Comparison of ENCODE assay signal across 10 cellular contexts in genomic region chr1:37926061-37926924, GRCh38. TPM values are rescaled to one million over a fixed set of nuclear protein-coding genes. Genes with fewer than 3 reads are reported as not detected.
DNase-seq lines count a peak whose midpoint lies in the region; ATAC-seq and TF ChIP-seq lines count a peak whose summit lies in the region.
"Had no signal": no experiment of that assay in that cellular context is flagged by ENCODE, and none has a peak within 500 bp of the region (broad histone marks: within the 10 kb centered on the region; RNA-seq: fewer than 3 reads in every experiment).

No MANE protein-coding gene starts in this region.

- ATAC-seq in HG02981 (IDR thresholded peaks at IDR 0.05; ENCODE audit: unreplicated experiment): peak; percentile 55

- H3K9me3 ChIP-seq in spleen (no peaks in the 10 kb centered on the region), prostate gland (no peaks in the 10 kb centered on the region), uterus (no peaks in the 10 kb centered on the region)

- no peaks in the 10 kb centered on the region for H3K9me3 Mint-ChIP-seq in activated T-helper 2 cell treated with anti-CD3 and anti-CD28 coated beads, Interferon-gamma antibody, Interleukin-2, Interleukin-4, amounts not matched to agents 10 μg/mL and 5 μg/mL and 100 μg/mL, durations not matched to agents 14 hours and 24 hours and 36 hours

- peaks cover 35% of the 10 kb centered on the region for H3K4me1 Mint-ChIP-seq in activated T-helper 2 cell treated with anti-CD3 and anti-CD28 coated beads, Interferon-gamma antibody, Interleukin-2, Interleukin-4, amounts not matched to agents 10 μg/mL and 5 μg/mL and 100 μg/mL, durations not matched to agents 14 hours and 24 hours and 36 hours (ENCODE audit: low read depth)

- H3K27ac ChIP-seq in spleen (peak overlapping the region; percentile 44 to 79 (median 66)), prostate gland (no peak overlapping the region), uterus (peak overlapping the region in 1 of 2 donors; percentile 34)
- H3K27ac ChIP-seq: SK-N-MC had no signal

- H3K36me3 Mint-ChIP-seq in activated T-helper 2 cell treated with anti-CD3 and anti-CD28 coated beads, Interferon-gamma antibody, Interleukin-2, Interleukin-4, amounts not matched to agents 10 μg/mL and 5 μg/mL and 100 μg/mL, durations not matched to agents 14 hours and 24 hours and 36 hours (ENCODE audit: low read depth): peaks cover 8% of the 10 kb centered on the region

- peaks cover 0 to 34% (median 0%) of the 10 kb centered on the region in 6 donors for H3K36me3 ChIP-seq in spleen
- no peaks in the 10 kb centered on the region for H3K36me3 ChIP-seq in prostate gland
- no peaks in the 10 kb centered on the region for H3K36me3 ChIP-seq in uterus

- H3K4me3 Mint-ChIP-seq in activated T-helper 2 cell treated with anti-CD3 and anti-CD28 coated beads, Interferon-gamma antibody, Interleukin-2, Interleukin-4, amounts not matched to agents 10 μg/mL and 5 μg/mL and 100 μg/mL, durations not matched to agents 14 hours and 24 hours and 36 hours (ENCODE audit: low read depth): no peak overlapping the region

- intact Hi-C loops in activated T-helper 2 cell treated with anti-CD3 and anti-CD28 coated beads, Interferon-gamma antibody, Interleukin-2, Interleukin-4, amounts not matched to agents 10 μg/mL and 5 μg/mL and 100 μg/mL, durations not matched to agents 14 hours and 24 hours and 36 hours (cut with micrococcal nuclease): no loop called here
- intact Hi-C loops in spleen (cut with DNase I; ENCODE audit: low total_unique reads) (no loop called here), prostate gland (cut with DNase I) (no loop called here), uterus (cut with DNase I; ENCODE audit: low total_unique reads) (no loop called here)

- H3K4me1 ChIP-seq in spleen: peaks cover 48 to 100% (median 80%) of the 10 kb centered on the region in 6 donors
- H3K4me1 ChIP-seq in prostate gland (replicated peaks): no peaks in the 10 kb centered on the region
- H3K4me1 ChIP-seq in uterus: peaks cover 0 to 4% of the 10 kb centered on the region in 2 donors

- H3K4me3 ChIP-seq in spleen: peak overlapping the region in 2 of 8 donors; percentile 12 to 33
- no peak overlapping the region for H3K4me3 ChIP-seq in prostate gland
- no peak overlapping the region for H3K4me3 ChIP-seq in uterus
- H3K4me3 ChIP-seq: SK-N-MC had no signal

- TF ChIP-seq CTCF in spleen (IDR thresholded peaks at IDR 0.05 in 8 of 11, conservative IDR thresholded peaks at IDR 0.05 in 3 of 11) (no peak), prostate gland (IDR thresholded peaks at IDR 0.05) (no peak), uterus (IDR thresholded peaks at IDR 0.05) (no peak)

- H3K27ac Mint-ChIP-seq in activated T-helper 2 cell treated with anti-CD3 and anti-CD28 coated beads, Interferon-gamma antibody, Interleukin-2, Interleukin-4, amounts not matched to agents 10 μg/mL and 5 μg/mL and 100 μg/mL, durations not matched to agents 14 hours and 24 hours and 36 hours: peak overlapping the region; percentile 34

- TF ChIP-seq POLR2A in spleen (IDR thresholded peaks at IDR 0.05): no peak
- TF ChIP-seq POLR2A in prostate gland (IDR thresholded peaks at IDR 0.05): no peak
- TF ChIP-seq POLR2A in uterus (IDR thresholded peaks at IDR 0.05): no peak

- no peaks in the 10 kb centered on the region for H3K27me3 Mint-ChIP-seq in activated T-helper 2 cell treated with anti-CD3 and anti-CD28 coated beads, Interferon-gamma antibody, Interleukin-2, Interleukin-4, amounts not matched to agents 10 μg/mL and 5 μg/mL and 100 μg/mL, durations not matched to agents 14 hours and 24 hours and 36 hours (ENCODE audit: low read depth)

- peak; percentile 8 to 13 for DNase-seq in activated CD4-positive, alpha-beta T cell treated with anti-CD3 and anti-CD28 coated beads, Interleukin-2, amount 50 U/mL, for 48 hours
- no peak for DNase-seq in activated CD4-positive, alpha-beta T cell treated with anti-CD3 and anti-CD28 coated beads, Interleukin-2, amount 50 U/mL, for 4 hours
- DNase-seq in activated T-helper 2 cell treated with anti-CD3 and anti-CD28 coated beads, Interferon-gamma antibody, Interleukin-2, Interleukin-4, amounts not matched to agents 10 μg/mL and 5 μg/mL and 100 μg/mL, durations not matched to agents 14 hours and 24 hours and 36 hours (ENCODE audit: low spot score): no peak
- DNase-seq in spleen: no peak
- no peak for DNase-seq in prostate gland (ENCODE audit: low spot score)
- DNase-seq in uterus: no peak
- DNase-seq in NCI-H187 treated with DMSO at 0.1 percent for 48 hours (lab: John Stamatoyannopoulos, UW): no peak
- DNase-seq: small intestine had no signal

- WGBS in spleen, 5 donors: 35 to 53% (median 42%) methylated on average over 13 of the region's 13 CpGs
- 55% methylated on average over 13 of the region's 13 CpGs for WGBS in prostate gland

- H3K27me3 ChIP-seq in spleen (replicated peaks in 1 of 7): no peaks in the 10 kb centered on the region
- no peaks in the 10 kb centered on the region for H3K27me3 ChIP-seq in prostate gland (replicated peaks; ENCODE audit: insufficient read depth)
- no peaks in the 10 kb centered on the region for H3K27me3 ChIP-seq in uterus

RNA-seq across cellular contexts. Expression of gene INPP5B, which starts 20.6 kb away (rescaled TPM):
- 23.1 and 24.2 TPM in 2 replicates for total RNA-seq in activated T-helper 2 cell treated with anti-CD3 and anti-CD28 coated beads, Interferon-gamma antibody, Interleukin-2, Interleukin-4, amounts not matched to agents 10 μg/mL and 5 μg/mL and 100 μg/mL, durations not matched to agents 14 hours and 24 hours and 36 hours
- total RNA-seq in spleen: 10 to 100 TPM; 31.0 to 70.7 (median 45.0) TPM
- polyA plus RNA-seq in spleen: 10 to 100 TPM; 11.4 to 27.5 (median 19.0) TPM
- 10 to 100 TPM; 12.8 to 20.8 TPM for total RNA-seq in prostate gland
- 10 to 100 TPM; 20.2 to 79.4 (median 46.8) TPM for total RNA-seq in uterus

Comparison
In these comparisons a context has a peak if more than half of its experiments do, and no peak if none do; other contexts are left out.
1. DNase-seq: peak in activated CD4-positive, alpha-beta T cell treated with anti-CD3 and anti-CD28 coated beads, Interleukin-2, amount 50 U/mL, for 48 hours (2 of 2); none in activated CD4-positive, alpha-beta T cell treated with anti-CD3 and anti-CD28 coated beads, Interleukin-2, amount 50 U/mL, for 4 hours (0 of 2), activated T-helper 2 cell treated with anti-CD3 and anti-CD28 coated beads, Interferon-gamma antibody, Interleukin-2, Interleukin-4, amounts not matched to agents 10 μg/mL and 5 μg/mL and 100 μg/mL, durations not matched to agents 14 hours and 24 hours and 36 hours (single experiment), spleen (single experiment), prostate gland (single experiment), uterus (0 of 2) and NCI-H187 treated with DMSO at 0.1 percent for 48 hours (single experiment).
2. H3K27ac ChIP-seq: peak in spleen (8 of 8); none in prostate gland (0 of 2).